Comparison of ENCODE assay signal across 2 cellular contexts in the genomic region with DNA sequence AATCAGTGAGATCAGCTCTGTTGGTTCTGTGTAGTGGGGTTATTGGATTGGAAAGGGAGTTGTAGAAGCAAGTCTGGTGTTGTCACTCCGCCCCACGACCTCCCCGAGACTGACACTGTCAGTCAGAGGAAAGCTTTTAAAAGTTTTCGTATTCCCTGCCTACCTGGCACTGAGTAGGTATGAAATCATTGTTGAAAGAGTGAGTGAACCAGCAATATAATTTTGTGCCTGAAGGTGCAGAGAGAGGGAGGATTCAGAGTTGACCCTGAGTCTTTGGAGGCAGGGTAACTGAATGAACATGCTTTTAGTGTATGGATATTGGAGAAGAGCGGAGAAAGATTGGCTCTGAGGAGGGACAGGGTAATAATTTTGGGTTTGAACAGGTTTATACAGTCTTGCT.
TF ChIP-seq lines count a peak whose summit lies in the region.

No MANE protein-coding gene starts in this region.

TF ChIP-seq in HepG2, 621 proteins besides CTCF, POLR2A, EP300 and RAD21:
- no peak for TF ChIP-seq POGZ (CRISPR knock-in tag; IDR thresholded peaks at IDR 0.05)
- no peak for TF ChIP-seq ZNF274 (CRISPR knock-in tag; IDR thresholded peaks at IDR 0.05)
- TF ChIP-seq ZNF567 (CRISPR knock-in tag; IDR thresholded peaks at IDR 0.05; ENCODE audit: borderline replicate concordance), result no peak
- no peak for TF ChIP-seq ZNF256 (CRISPR knock-in tag; conservative IDR thresholded peaks at IDR 0.05)
- TF ChIP-seq IRF2 (CRISPR knock-in tag; IDR thresholded peaks at IDR 0.05), result no peak
- TF ChIP-seq KLF16 (CRISPR knock-in tag; IDR thresholded peaks at IDR 0.05), result no peak
- no peak for TF ChIP-seq AHR (CRISPR knock-in tag; IDR thresholded peaks at IDR 0.05)
- TF ChIP-seq ZBTB43 (CRISPR knock-in tag; conservative IDR thresholded peaks at IDR 0.05), result no peak
- no peak for TF ChIP-seq PBX2 (CRISPR knock-in tag; IDR thresholded peaks at IDR 0.05)
- TF ChIP-seq TFAP4 (IDR thresholded peaks at IDR 0.05; ENCODE audit: borderline replicate concordance, low read depth), result no peak
- no peak for TF ChIP-seq ZNF775 (CRISPR knock-in tag; IDR thresholded peaks at IDR 0.05; ENCODE audit: borderline replicate concordance)
- no peak for TF ChIP-seq KDM2A (CRISPR knock-in tag; IDR thresholded peaks at IDR 0.05; ENCODE audit: borderline replicate concordance, low read depth)

TF ChIP-seq in GM23338, 12 proteins besides CTCF, POLR2A, EP300 and RAD21:
- TF ChIP-seq, protein P1, sequence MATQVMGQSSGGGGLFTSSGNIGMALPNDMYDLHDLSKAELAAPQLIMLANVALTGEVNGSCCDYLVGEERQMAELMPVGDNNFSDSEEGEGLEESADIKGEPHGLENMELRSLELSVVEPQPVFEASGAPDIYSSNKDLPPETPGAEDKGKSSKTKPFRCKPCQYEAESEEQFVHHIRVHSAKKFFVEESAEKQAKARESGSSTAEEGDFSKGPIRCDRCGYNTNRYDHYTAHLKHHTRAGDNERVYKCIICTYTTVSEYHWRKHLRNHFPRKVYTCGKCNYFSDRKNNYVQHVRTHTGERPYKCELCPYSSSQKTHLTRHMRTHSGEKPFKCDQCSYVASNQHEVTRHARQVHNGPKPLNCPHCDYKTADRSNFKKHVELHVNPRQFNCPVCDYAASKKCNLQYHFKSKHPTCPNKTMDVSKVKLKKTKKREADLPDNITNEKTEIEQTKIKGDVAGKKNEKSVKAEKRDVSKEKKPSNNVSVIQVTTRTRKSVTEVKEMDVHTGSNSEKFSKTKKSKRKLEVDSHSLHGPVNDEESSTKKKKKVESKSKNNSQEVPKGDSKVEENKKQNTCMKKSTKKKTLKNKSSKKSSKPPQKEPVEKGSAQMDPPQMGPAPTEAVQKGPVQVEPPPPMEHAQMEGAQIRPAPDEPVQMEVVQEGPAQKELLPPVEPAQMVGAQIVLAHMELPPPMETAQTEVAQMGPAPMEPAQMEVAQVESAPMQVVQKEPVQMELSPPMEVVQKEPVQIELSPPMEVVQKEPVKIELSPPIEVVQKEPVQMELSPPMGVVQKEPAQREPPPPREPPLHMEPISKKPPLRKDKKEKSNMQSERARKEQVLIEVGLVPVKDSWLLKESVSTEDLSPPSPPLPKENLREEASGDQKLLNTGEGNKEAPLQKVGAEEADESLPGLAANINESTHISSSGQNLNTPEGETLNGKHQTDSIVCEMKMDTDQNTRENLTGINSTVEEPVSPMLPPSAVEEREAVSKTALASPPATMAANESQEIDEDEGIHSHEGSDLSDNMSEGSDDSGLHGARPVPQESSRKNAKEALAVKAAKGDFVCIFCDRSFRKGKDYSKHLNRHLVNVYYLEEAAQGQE (IDR thresholded peaks at IDR 0.05; ENCODE audit: unreplicated experiment), result no peak
- TF ChIP-seq NANOG (IDR thresholded peaks at IDR 0.05; ENCODE audit: borderline replicate concordance), result no peak
- TF ChIP-seq JUNB (IDR thresholded peaks at IDR 0.05; ENCODE audit: unreplicated experiment), result no peak
- TF ChIP-seq ZNF114 (CRISPR knock-in tag; IDR thresholded peaks at IDR 0.05), result no peak
- no peak for TF ChIP-seq STAT1 (IDR thresholded peaks at IDR 0.05; ENCODE audit: unreplicated experiment)
- no peak for TF ChIP-seq EZH2 (IDR thresholded peaks at IDR 0.05; ENCODE audit: low read depth, unreplicated experiment)
- no peak for TF ChIP-seq ZNF331 (CRISPR knock-in tag; IDR thresholded peaks at IDR 0.05; ENCODE audit: low read depth)
- TF ChIP-seq, protein P2, sequence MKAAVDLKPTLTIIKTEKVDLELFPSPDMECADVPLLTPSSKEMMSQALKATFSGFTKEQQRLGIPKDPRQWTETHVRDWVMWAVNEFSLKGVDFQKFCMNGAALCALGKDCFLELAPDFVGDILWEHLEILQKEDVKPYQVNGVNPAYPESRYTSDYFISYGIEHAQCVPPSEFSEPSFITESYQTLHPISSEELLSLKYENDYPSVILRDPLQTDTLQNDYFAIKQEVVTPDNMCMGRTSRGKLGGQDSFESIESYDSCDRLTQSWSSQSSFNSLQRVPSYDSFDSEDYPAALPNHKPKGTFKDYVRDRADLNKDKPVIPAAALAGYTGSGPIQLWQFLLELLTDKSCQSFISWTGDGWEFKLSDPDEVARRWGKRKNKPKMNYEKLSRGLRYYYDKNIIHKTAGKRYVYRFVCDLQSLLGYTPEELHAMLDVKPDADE (IDR thresholded peaks at IDR 0.05), result no peak
- no peak for TF ChIP-seq CREB1 (CRISPR knock-in tag; IDR thresholded peaks at IDR 0.05; ENCODE audit: low read depth)
- TF ChIP-seq EZH2phosphoT487 (IDR thresholded peaks at IDR 0.05; ENCODE audit: unreplicated experiment), result no peak
TF ChIP-seq in GM23338: peak in this region for 0.
